ENCODE assay signal across 1 cellular context in the genomic region with DNA sequence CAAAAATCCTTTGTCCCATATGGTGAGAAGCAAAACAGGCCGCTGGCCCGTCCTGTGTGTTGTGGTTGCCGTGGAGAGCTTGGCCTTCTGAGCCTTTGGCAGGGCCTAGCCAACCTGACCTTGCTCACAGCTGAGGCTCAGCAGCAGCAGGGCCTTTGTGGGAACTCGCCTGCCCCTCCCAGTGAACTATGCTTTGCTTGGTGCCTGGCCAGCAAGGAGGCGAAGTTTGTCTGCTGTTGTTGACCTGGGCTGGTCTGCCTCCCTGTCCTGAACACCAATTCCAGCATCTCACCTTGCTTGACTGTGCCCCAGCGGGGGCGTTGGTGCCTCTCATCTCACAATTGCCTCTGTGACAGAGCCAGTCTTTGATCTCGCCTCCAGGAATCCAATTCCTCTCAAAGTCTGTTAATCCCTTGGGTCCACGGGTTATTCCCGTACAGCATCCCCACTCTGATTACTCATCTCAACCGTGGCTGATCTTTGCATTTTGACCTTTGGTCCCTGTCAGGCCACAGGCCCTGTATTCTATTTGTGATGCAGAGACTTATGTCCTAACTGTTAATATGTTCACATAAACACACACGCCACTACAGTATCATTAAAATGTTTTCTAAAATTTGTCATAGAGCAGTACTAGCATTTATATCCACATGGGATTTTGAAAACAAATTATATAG.
TF ChIP-seq lines count a peak whose summit lies in the region.

No MANE protein-coding gene starts in this region.

TF ChIP-seq in HepG2, 621 proteins besides CTCF, POLR2A, EP300 and RAD21 (continued from another document and continues in another):
- TF ChIP-seq, protein P1, sequence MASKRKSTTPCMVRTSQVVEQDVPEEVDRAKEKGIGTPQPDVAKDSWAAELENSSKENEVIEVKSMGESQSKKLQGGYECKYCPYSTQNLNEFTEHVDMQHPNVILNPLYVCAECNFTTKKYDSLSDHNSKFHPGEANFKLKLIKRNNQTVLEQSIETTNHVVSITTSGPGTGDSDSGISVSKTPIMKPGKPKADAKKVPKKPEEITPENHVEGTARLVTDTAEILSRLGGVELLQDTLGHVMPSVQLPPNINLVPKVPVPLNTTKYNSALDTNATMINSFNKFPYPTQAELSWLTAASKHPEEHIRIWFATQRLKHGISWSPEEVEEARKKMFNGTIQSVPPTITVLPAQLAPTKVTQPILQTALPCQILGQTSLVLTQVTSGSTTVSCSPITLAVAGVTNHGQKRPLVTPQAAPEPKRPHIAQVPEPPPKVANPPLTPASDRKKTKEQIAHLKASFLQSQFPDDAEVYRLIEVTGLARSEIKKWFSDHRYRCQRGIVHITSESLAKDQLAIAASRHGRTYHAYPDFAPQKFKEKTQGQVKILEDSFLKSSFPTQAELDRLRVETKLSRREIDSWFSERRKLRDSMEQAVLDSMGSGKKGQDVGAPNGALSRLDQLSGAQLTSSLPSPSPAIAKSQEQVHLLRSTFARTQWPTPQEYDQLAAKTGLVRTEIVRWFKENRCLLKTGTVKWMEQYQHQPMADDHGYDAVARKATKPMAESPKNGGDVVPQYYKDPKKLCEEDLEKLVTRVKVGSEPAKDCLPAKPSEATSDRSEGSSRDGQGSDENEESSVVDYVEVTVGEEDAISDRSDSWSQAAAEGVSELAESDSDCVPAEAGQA (IDR thresholded peaks at IDR 0.05; ENCODE audit: low read depth), result 0 out of 2 replicates have a peak, but pooled peaks have one; percentile 55
- TF ChIP-seq, protein P1 (CRISPR knock-in tag; IDR thresholded peaks at IDR 0.05; ENCODE audit: borderline replicate concordance), result no peak
- TF ChIP-seq, protein P2, sequence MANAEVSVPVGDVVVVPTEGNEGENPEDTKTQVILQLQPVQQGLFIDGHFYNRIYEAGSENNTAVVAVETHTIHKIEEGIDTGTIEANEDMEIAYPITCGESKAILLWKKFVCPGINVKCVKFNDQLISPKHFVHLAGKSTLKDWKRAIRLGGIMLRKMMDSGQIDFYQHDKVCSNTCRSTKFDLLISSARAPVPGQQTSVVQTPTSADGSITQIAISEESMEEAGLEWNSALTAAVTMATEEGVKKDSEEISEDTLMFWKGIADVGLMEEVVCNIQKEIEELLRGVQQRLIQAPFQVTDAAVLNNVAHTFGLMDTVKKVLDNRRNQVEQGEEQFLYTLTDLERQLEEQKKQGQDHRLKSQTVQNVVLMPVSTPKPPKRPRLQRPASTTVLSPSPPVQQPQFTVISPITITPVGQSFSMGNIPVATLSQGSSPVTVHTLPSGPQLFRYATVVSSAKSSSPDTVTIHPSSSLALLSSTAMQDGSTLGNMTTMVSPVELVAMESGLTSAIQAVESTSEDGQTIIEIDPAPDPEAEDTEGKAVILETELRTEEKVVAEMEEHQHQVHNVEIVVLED (CRISPR knock-in tag; IDR thresholded peaks at IDR 0.05; ENCODE audit: borderline replicate concordance), result peak; percentile 67; the same call in 1 of the 2 replicates
- TF ChIP-seq ZNF713 (CRISPR knock-in tag; IDR thresholded peaks at IDR 0.05) (no peak), ZNF441 (CRISPR knock-in tag; IDR thresholded peaks at IDR 0.05; ENCODE audit: borderline replicate concordance) (no peak; the same call in 1 of the 2 replicates), PTBP1 (IDR thresholded peaks at IDR 0.05; ENCODE audit: low read depth, low read length, poor library complexity, severe bottlenecking) (no peak), SIX4 (CRISPR knock-in tag; IDR thresholded peaks at IDR 0.05) (peak; percentile 96), EZH2 (conservative IDR thresholded peaks at IDR 0.05; ENCODE audit: low read depth, low read length) (no peak), NRL (CRISPR knock-in tag; IDR thresholded peaks at IDR 0.05; ENCODE audit: borderline replicate concordance) (peak; percentile 57; the same call in 1 of the 2 replicates), SOX13 (IDR thresholded peaks at IDR 0.05) (peak; percentile 93), SOX13 (CRISPR knock-in tag; conservative IDR thresholded peaks at IDR 0.05 in 1 of 2, IDR thresholded peaks at IDR 0.05 in 1 of 2) (peak in 1 of 2 experiments; percentile 98; a peak in 2 of 4 replicates), ZNF772 (CRISPR knock-in tag; IDR thresholded peaks at IDR 0.05) (peak; percentile 94), ZFP37 (CRISPR knock-in tag; IDR thresholded peaks at IDR 0.05; ENCODE audit: borderline replicate concordance) (no peak), CREM (IDR thresholded peaks at IDR 0.05) (peak; percentile 95), CREM (CRISPR knock-in tag; IDR thresholded peaks at IDR 0.05) (no peak), HNRNPK (IDR thresholded peaks at IDR 0.05; ENCODE audit: low read depth, low read length, poor library complexity, severe bottlenecking) (no peak), ZNF678 (CRISPR knock-in tag; IDR thresholded peaks at IDR 0.05) (no peak), KAT8 (CRISPR knock-in tag; IDR thresholded peaks at IDR 0.05) (peak; percentile 79), HES4 (CRISPR knock-in tag; IDR thresholded peaks at IDR 0.05; ENCODE audit: borderline replicate concordance) (no peak), NCOA5 (CRISPR knock-in tag; IDR thresholded peaks at IDR 0.05) (no peak), KDM5B (CRISPR knock-in tag; IDR thresholded peaks at IDR 0.05; ENCODE audit: borderline replicate concordance) (peak; percentile 84; the same call in 1 of the 2 replicates), ZNF337 (CRISPR knock-in tag; IDR thresholded peaks at IDR 0.05; ENCODE audit: borderline replicate concordance, low read depth) (no peak; the same call in 1 of the 2 replicates), ATF7-NPFF (CRISPR knock-in tag; IDR thresholded peaks at IDR 0.05; ENCODE audit: low read depth) (no peak), ZNF660 (CRISPR knock-in tag; IDR thresholded peaks at IDR 0.05; ENCODE audit: borderline replicate concordance, low read depth) (no peak), SAFB2 (CRISPR knock-in tag; IDR thresholded peaks at IDR 0.05; ENCODE audit: borderline replicate concordance, low read depth) (no peak; the same call in 1 of the 2 replicates), ADNP (CRISPR knock-in tag; IDR thresholded peaks at IDR 0.05) (no peak), NFYC (CRISPR knock-in tag; IDR thresholded peaks at IDR 0.05) (peak; percentile 10; the same call in 1 of the 2 replicates), KDM1A (CRISPR knock-in tag; IDR thresholded peaks at IDR 0.05) (peak; percentile 95), PHF20 (CRISPR knock-in tag; IDR thresholded peaks at IDR 0.05) (peak; percentile 42; the same call in 1 of the 2 replicates), ZNF530 (CRISPR knock-in tag; IDR thresholded peaks at IDR 0.05; ENCODE audit: low read depth) (no peak), BRCA1 (CRISPR knock-in tag; IDR thresholded peaks at IDR 0.05) (no peak), ZBTB7A (CRISPR knock-in tag; IDR thresholded peaks at IDR 0.05) (peak; percentile 53; the same call in 1 of the 2 replicates), HNRNPH1 (optimal IDR thresholded peaks at IDR 0.05; ENCODE audit: low read depth, low read length) (no peak), ZNF251 (CRISPR knock-in tag; IDR thresholded peaks at IDR 0.05) (no peak), ZNF224 (CRISPR knock-in tag; IDR thresholded peaks at IDR 0.05) (no peak), ZNF788 (CRISPR knock-in tag; IDR thresholded peaks at IDR 0.05; ENCODE audit: borderline replicate concordance) (peak; percentile 96; the same call in 1 of the 2 replicates), ZNF17 (CRISPR knock-in tag; IDR thresholded peaks at IDR 0.05) (no peak), ZNF562 (CRISPR knock-in tag; IDR thresholded peaks at IDR 0.05; ENCODE audit: borderline replicate concordance) (no peak), GABPB1 (CRISPR knock-in tag; IDR thresholded peaks at IDR 0.05) (peak; percentile 72)
- TF ChIP-seq, protein P3, sequence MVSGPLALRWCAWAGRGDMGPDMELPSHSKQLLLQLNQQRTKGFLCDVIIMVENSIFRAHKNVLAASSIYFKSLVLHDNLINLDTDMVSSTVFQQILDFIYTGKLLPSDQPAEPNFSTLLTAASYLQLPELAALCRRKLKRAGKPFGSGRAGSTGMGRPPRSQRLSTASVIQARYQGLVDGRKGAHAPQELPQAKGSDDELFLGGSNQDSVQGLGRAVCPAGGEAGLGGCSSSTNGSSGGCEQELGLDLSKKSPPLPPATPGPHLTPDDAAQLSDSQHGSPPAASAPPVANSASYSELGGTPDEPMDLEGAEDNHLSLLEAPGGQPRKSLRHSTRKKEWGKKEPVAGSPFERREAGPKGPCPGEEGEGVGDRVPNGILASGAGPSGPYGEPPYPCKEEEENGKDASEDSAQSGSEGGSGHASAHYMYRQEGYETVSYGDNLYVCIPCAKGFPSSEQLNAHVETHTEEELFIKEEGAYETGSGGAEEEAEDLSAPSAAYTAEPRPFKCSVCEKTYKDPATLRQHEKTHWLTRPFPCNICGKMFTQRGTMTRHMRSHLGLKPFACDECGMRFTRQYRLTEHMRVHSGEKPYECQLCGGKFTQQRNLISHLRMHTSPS (CRISPR knock-in tag; IDR thresholded peaks at IDR 0.05; ENCODE audit: low read depth), result peak; percentile 80
- TF ChIP-seq, protein P4, sequence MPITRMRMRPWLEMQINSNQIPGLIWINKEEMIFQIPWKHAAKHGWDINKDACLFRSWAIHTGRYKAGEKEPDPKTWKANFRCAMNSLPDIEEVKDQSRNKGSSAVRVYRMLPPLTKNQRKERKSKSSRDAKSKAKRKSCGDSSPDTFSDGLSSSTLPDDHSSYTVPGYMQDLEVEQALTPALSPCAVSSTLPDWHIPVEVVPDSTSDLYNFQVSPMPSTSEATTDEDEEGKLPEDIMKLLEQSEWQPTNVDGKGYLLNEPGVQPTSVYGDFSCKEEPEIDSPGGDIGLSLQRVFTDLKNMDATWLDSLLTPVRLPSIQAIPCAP (CRISPR knock-in tag; IDR thresholded peaks at IDR 0.05; ENCODE audit: low read depth), result no peak
- TF ChIP-seq, protein P5, sequence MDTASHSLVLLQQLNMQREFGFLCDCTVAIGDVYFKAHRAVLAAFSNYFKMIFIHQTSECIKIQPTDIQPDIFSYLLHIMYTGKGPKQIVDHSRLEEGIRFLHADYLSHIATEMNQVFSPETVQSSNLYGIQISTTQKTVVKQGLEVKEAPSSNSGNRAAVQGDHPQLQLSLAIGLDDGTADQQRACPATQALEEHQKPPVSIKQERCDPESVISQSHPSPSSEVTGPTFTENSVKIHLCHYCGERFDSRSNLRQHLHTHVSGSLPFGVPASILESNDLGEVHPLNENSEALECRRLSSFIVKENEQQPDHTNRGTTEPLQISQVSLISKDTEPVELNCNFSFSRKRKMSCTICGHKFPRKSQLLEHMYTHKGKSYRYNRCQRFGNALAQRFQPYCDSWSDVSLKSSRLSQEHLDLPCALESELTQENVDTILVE (CRISPR knock-in tag; IDR thresholded peaks at IDR 0.05), result peak; percentile 95
- TF ChIP-seq, protein P6, sequence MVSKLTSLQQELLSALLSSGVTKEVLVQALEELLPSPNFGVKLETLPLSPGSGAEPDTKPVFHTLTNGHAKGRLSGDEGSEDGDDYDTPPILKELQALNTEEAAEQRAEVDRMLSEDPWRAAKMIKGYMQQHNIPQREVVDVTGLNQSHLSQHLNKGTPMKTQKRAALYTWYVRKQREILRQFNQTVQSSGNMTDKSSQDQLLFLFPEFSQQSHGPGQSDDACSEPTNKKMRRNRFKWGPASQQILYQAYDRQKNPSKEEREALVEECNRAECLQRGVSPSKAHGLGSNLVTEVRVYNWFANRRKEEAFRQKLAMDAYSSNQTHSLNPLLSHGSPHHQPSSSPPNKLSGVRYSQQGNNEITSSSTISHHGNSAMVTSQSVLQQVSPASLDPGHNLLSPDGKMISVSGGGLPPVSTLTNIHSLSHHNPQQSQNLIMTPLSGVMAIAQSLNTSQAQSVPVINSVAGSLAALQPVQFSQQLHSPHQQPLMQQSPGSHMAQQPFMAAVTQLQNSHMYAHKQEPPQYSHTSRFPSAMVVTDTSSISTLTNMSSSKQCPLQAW (CRISPR knock-in tag; IDR thresholded peaks at IDR 0.05), result peak; percentile 95
- TF ChIP-seq, protein P7, sequence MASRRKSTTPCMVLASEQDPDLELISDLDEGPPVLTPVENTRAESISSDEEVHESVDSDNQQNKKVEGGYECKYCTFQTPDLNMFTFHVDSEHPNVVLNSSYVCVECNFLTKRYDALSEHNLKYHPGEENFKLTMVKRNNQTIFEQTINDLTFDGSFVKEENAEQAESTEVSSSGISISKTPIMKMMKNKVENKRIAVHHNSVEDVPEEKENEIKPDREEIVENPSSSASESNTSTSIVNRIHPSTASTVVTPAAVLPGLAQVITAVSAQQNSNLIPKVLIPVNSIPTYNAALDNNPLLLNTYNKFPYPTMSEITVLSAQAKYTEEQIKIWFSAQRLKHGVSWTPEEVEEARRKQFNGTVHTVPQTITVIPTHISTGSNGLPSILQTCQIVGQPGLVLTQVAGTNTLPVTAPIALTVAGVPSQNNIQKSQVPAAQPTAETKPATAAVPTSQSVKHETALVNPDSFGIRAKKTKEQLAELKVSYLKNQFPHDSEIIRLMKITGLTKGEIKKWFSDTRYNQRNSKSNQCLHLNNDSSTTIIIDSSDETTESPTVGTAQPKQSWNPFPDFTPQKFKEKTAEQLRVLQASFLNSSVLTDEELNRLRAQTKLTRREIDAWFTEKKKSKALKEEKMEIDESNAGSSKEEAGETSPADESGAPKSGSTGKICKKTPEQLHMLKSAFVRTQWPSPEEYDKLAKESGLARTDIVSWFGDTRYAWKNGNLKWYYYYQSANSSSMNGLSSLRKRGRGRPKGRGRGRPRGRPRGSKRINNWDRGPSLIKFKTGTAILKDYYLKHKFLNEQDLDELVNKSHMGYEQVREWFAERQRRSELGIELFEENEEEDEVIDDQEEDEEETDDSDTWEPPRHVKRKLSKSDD (CRISPR knock-in tag; IDR thresholded peaks at IDR 0.05; ENCODE audit: low read depth), result peak; percentile 61
